ENCODE assay signal across 1 cellular context in genomic region chr10:13188593-13188992, GRCh38.
TF ChIP-seq lines count a peak whose summit lies in the region.

No MANE protein-coding gene starts in this region.

TF ChIP-seq in SK-N-SH treated with all-trans-retinoic acid at 6 μM for 48 hours, 23 proteins besides CTCF, POLR2A, EP300 and RAD21:
- TF ChIP-seq TOX (CRISPR knock-in tag; IDR thresholded peaks at IDR 0.05; ENCODE audit: borderline replicate concordance) (no peak), PATZ1 (CRISPR knock-in tag; IDR thresholded peaks at IDR 0.05; ENCODE audit: borderline replicate concordance) (no peak), ZFP30 (CRISPR knock-in tag; IDR thresholded peaks at IDR 0.05) (no peak), POU6F1 (CRISPR knock-in tag; IDR thresholded peaks at IDR 0.05; ENCODE audit: borderline replicate concordance, low read depth) (no peak)
